In genomic region chr11:62612366-62613274, GRCh38 we compare ENCODE assay signal across 8 cellular contexts. TPM values are rescaled to one million over a fixed set of nuclear protein-coding genes. Genes with fewer than 3 reads are reported as not detected.
DNase-seq lines count a peak whose midpoint lies in the region; ATAC-seq and TF ChIP-seq lines count a peak whose summit lies in the region.

Gene EML3, minus strand, starts transcription at chr11:62612775. Its CDS starts 318 bp downstream, at chr11:62612457.
Gene ROM1, plus strand, starts transcription at chr11:62613257. Its CDS starts 25 bp downstream, at chr11:62613282.

- H3K4me3 ChIP-seq in GM12875 (ENCODE audit: low read depth, low read length) (peak within 1 kb of the TSS; percentile 83), hepatocyte (peak within 1 kb of the TSS; percentile 87), aorta (ENCODE audit: low read length in 2 of 2) (peak within 1 kb of the TSS; percentile 65 to 76)

- 12% methylated on average over 6 of the region's 89 CpGs for WGBS in hepatocyte (ENCODE audit: low lambda C conversion rate, missing lambda C conversion rate)
- 0 to 1% methylated on average over 31 to 89 of the region's 89 CpGs for WGBS in aorta, 2 donors

- peak within 1 kb of the TSS; percentile 97 for H3K27ac ChIP-seq in hepatocyte
- peak within 1 kb of the TSS; percentile 76 to 80 for H3K27ac ChIP-seq in aorta (ENCODE audit: low read depth in 1 of 2, low read length in 2 of 2)

- peak within 1 kb of the TSS; percentile 88 for H2AFZ ChIP-seq in hepatocyte

- ATAC-seq in HG02588 (IDR thresholded peaks at IDR 0.05; ENCODE audit: unreplicated experiment), result peak; percentile 64
- ATAC-seq in aorta (ENCODE audit: low FRiP score), result peak; percentile 91

- TF ChIP-seq CTCF in GM12875 (IDR thresholded peaks at IDR 0.05; ENCODE audit: borderline replicate concordance, insufficient read depth, low read depth, low read length) (peak; percentile 100), hepatocyte (IDR thresholded peaks at IDR 0.05; ENCODE audit: poor library complexity) (peak; percentile 94)

- H3K4me2 ChIP-seq in hepatocyte, result peak within 1 kb of the TSS; percentile 98

- peaks cover 15% of the 10 kb centered on the region for H3K4me1 ChIP-seq in hepatocyte (ENCODE audit: insufficient read depth)
- no peaks in the 10 kb centered on the region for H3K4me1 ChIP-seq in aorta (ENCODE audit: control insufficient read depth in 1 of 2, insufficient read depth in 2 of 2, low read length in 2 of 2)

- peaks cover 11% of the 10 kb centered on the region for H3K79me2 ChIP-seq in hepatocyte

- intact Hi-C loops in aorta (cut with DNase I), result no loop called here

- DNase-seq in NCI-H1092 (lab: John Stamatoyannopoulos, UW) (peak; percentile 77), T-helper 2 cell (peak; percentile 72 to 93 (median 82)), anterior cingulate cortex (lab: John Stamatoyannopoulos, UW) (peak in 56 of 58 donors; percentile 47 to 93 (median 80)), hepatocyte (ENCODE audit: low spot score) (peak; percentile 88), retina (peak; percentile 69), aorta (peak; percentile 95 to 97)

- H4K20me1 ChIP-seq in hepatocyte (ENCODE audit: insufficient read depth, poor library complexity, severe bottlenecking), result no peaks in the 10 kb centered on the region

- H3K27me3 ChIP-seq in hepatocyte, result no peaks in the 10 kb centered on the region
- H3K27me3 ChIP-seq in aorta (ENCODE audit: control insufficient read depth in 1 of 2, insufficient read depth in 2 of 2, low read length in 1 of 2), result no peaks in the 10 kb centered on the region

- no peaks in the 10 kb centered on the region for H3K9me2 ChIP-seq in hepatocyte (replicated peaks; ENCODE audit: insufficient read depth)

- H3K36me3 ChIP-seq in hepatocyte (replicated peaks; ENCODE audit: insufficient read depth, low read depth), result no peaks in the 10 kb centered on the region
- H3K36me3 ChIP-seq in aorta (ENCODE audit: control insufficient read depth in 1 of 2, insufficient read depth in 2 of 2, low read length in 1 of 2), result peaks cover 0 to 2% of the 10 kb centered on the region in 2 donors

- H3K9me3 ChIP-seq in hepatocyte (ENCODE audit: low read depth) (no peaks in the 10 kb centered on the region), aorta (ENCODE audit: control insufficient read depth, low read length) (no peaks in the 10 kb centered on the region)

RNA-seq across cellular contexts. Expression of gene EML3, which starts in this region (rescaled TPM):
- total RNA-seq in hepatocyte (18.3 and 21.6 TPM in 2 replicates), aorta (100 to 1,000 TPM in 1 of 2 donors, 10 to 100 TPM in 1; 93.7 to 134 TPM)
- polyA plus RNA-seq in hepatocyte (22.6 and 51.0 TPM in 2 replicates), aorta (100 to 1,000 TPM in 1 of 2 donors, 10 to 100 TPM in 1; 15.7 to 182 TPM)

RNA-seq across cellular contexts. Expression of gene ROM1, which starts in this region (rescaled TPM):
- total RNA-seq in hepatocyte (1.5 and 1.9 TPM in 2 replicates), aorta (10 to 100 TPM in 1 of 2 donors, 1 to 10 TPM in 1; 9.0 to 15.6 TPM)
- polyA plus RNA-seq in hepatocyte (2.1 and 3.2 TPM in 2 replicates), aorta (10 to 100 TPM; 33.2 to 33.9 TPM)

Comparison
In these comparisons a context has a peak if more than half of its experiments do, and no peak if none do; other contexts are left out.
1. Peak in every context shown above with its lines: DNase-seq, ATAC-seq, H3K4me3 ChIP-seq and H3K27ac ChIP-seq.